In genomic region chr11:96259053-96259837, GRCh38 we compare ENCODE assay signal across 9 cellular contexts.
A peak's percentile ranks its signal among the peaks of the same experiment; 100 is the strongest.
DNase-seq lines count a peak whose midpoint lies in the region; ATAC-seq, FAIRE-seq and TF ChIP-seq lines count a peak whose summit lies in the region.
"Had no signal": no experiment of that assay in that cellular context is flagged by ENCODE, and none has a peak within 500 bp of the region (broad histone marks: within the 10 kb centered on the region; RNA-seq: fewer than 3 reads in every experiment).

No MANE protein-coding gene starts in this region.

- H3K36me3 ChIP-seq in Panc1 (ENCODE audit: control insufficient read depth, insufficient read depth, low read length) = no peaks in the 10 kb centered on the region
- no peaks in the 10 kb centered on the region for H3K36me3 ChIP-seq in osteoblast (ENCODE audit: insufficient read depth, low read length)
- peaks cover 1 to 3% of the 10 kb centered on the region in 2 experiments; a peak in 3 of 5 replicates for H3K36me3 ChIP-seq in HepG2 (replicated peaks in 1 of 2; ENCODE audit: control insufficient read depth in 1 of 2, insufficient read depth in 2 of 2, low read length in 2 of 2)
- H3K36me3 ChIP-seq in right lobe of liver = no peaks in the 10 kb centered on the region

- no TSS peak for BruUV-seq in Panc1 (replicated peaks; lab: Mats Ljungman, UMichigan)
- no TSS peak for BruUV-seq in HepG2 (replicated peaks; lab: Mats Ljungman, UMichigan)

- H3K27ac ChIP-seq in Panc1 (ENCODE audit: low read length) (no peak overlapping the region), osteoblast (ENCODE audit: low read depth, low read length) (peak overlapping the region; percentile 35), HepG2 (ENCODE audit: extremely low read length, insufficient read depth, low read length) (no peak overlapping the region), right lobe of liver (peak overlapping the region in 1 of 3 donors; percentile 18)

- ATAC-seq in Panc1 (peak; percentile 63), HepG2 (no peak), right lobe of liver (no peak)

- WGBS in HepG2 (ENCODE audit: low lambda C conversion rate) = 77% methylated on average over 4 of the region's 4 CpGs
- 61% methylated on average over 4 of the region's 4 CpGs for WGBS in right lobe of liver (ENCODE audit: insufficient coverage, low coverage, low lambda C conversion rate, missing lambda C conversion rate)

- no peak overlapping the region for H3K4me3 ChIP-seq in Panc1 (ENCODE audit: low read depth in 2 of 2, low read length in 2 of 2)
- H3K4me3 ChIP-seq in epithelial cell of proximal tubule (ENCODE audit: low read depth, low read length) = peak overlapping the region; percentile 5
- no peak overlapping the region for H3K4me3 ChIP-seq in osteoblast (ENCODE audit: insufficient read depth, low read length)
- no peak overlapping the region for H3K4me3 ChIP-seq in HepG2 (replicated peaks in 1 of 3; ENCODE audit: insufficient read depth in 1 of 3, low read depth in 2 of 3, low read length in 3 of 3)
- no peak overlapping the region for H3K4me3 ChIP-seq in right lobe of liver

- TF ChIP-seq RAD21 in HepG2 (CRISPR knock-in tag; IDR thresholded peaks at IDR 0.05) = no peak

- H3K9ac ChIP-seq in HepG2 (ENCODE audit: insufficient read depth, low read depth, low read length) = no peak overlapping the region

- H4K20me1 ChIP-seq in osteoblast (ENCODE audit: insufficient read depth, low read length) (peaks cover 5% of the 10 kb centered on the region), HepG2 (ENCODE audit: insufficient read depth, low read length) (no peaks in the 10 kb centered on the region; the same call in 1 of the 2 replicates)

- no peaks in the 10 kb centered on the region for H3K27me3 ChIP-seq in Panc1 (ENCODE audit: control insufficient read depth, insufficient read depth, low read length)
- H3K27me3 ChIP-seq in osteoblast (ENCODE audit: insufficient read depth, low read length) = no peaks in the 10 kb centered on the region
- no peaks in the 10 kb centered on the region for H3K27me3 ChIP-seq in HepG2 (ENCODE audit: control insufficient read depth in 1 of 2, insufficient read depth in 2 of 2, low read length in 2 of 2)
- no peaks in the 10 kb centered on the region for H3K27me3 ChIP-seq in right lobe of liver

- intact Hi-C loops in Panc1 (cut with micrococcal nuclease; ENCODE audit: unreplicated experiment) (no loop called here), HepG2 (cut with micrococcal nuclease; ENCODE audit: unreplicated experiment) (no loop called here), right lobe of liver (cut with DNase I) (no loop called here)

- no peaks in the 10 kb centered on the region for H3K9me3 ChIP-seq in Panc1 (ENCODE audit: control insufficient read depth, insufficient read depth, low read depth, low read length)
- no peaks in the 10 kb centered on the region for H3K9me3 ChIP-seq in osteoblast (ENCODE audit: low read depth, low read length)
- no peaks in the 10 kb centered on the region for H3K9me3 ChIP-seq in HepG2 (ENCODE audit: low read length)
- no peaks in the 10 kb centered on the region for H3K9me3 ChIP-seq in right lobe of liver

- DNase-seq in DMS79 treated with DMSO at 0.1 percent for 48 hours (lab: John Stamatoyannopoulos, UW) = peak; percentile 25
- no peak for DNase-seq in Panc1 (ENCODE audit: low read depth, low spot score)
- peak; percentile 83 for DNase-seq in epithelial cell of proximal tubule (ENCODE audit: low read depth)
- no peak for DNase-seq in osteoblast (ENCODE audit: insufficient read length, low spot score, missing footprints)
- no peak for DNase-seq in HepG2 (ENCODE audit: low spot score)
- no peak for DNase-seq in UCSD-AML1 (lab: John Stamatoyannopoulos, UW; ENCODE audit: unreplicated experiment)
- DNase-seq in midbrain (lab: John Stamatoyannopoulos, UW) = no peak
- DNase-seq in right lobe of liver = no peak
- DNase-seq: NCI-H1105 had no signal

- TF ChIP-seq POLR2A in HepG2 (IDR thresholded peaks at IDR 0.05; ENCODE audit: insufficient read depth in 1 of 2, low read depth in 2 of 2, low read length in 2 of 2) = no peak
- TF ChIP-seq POLR2A in right lobe of liver (IDR thresholded peaks at IDR 0.05) = no peak

- POLR2A ChIA-PET in Panc1 (lab: Charles Lee) = no interaction called here
- POLR2A ChIA-PET in HepG2 (lab: Yijun Ruan, JAX) = no interaction called here

- H2AFZ ChIP-seq in osteoblast (ENCODE audit: low read length) = no peak overlapping the region
- no peak overlapping the region for H2AFZ ChIP-seq in HepG2 (ENCODE audit: low read length)

- peak overlapping the region; percentile 23 for H3K4me2 ChIP-seq in osteoblast (ENCODE audit: insufficient read depth, low read length)
- H3K4me2 ChIP-seq in HepG2 (ENCODE audit: low read depth, low read length) = no peak overlapping the region

- H3K79me2 ChIP-seq in osteoblast (ENCODE audit: insufficient read depth, low read length) (peaks cover 89% of the 10 kb centered on the region), HepG2 (ENCODE audit: insufficient read depth, low read length) (peaks cover 6% of the 10 kb centered on the region)

- CTCF ChIA-PET in Panc1 (lab: Charles Lee) (interaction anchor here (0.6 kb wide), 1 partner anchor 244 kb away, joined by 4 read pairs; no protein-coding TSS in a partner anchor), HepG2 (lab: Yijun Ruan, JAX; ENCODE audit: low intra/inter-chr PET ratio, low total read pairs) (no interaction called here)

- no peak for FAIRE-seq in HepG2 (lab: Jason Lieb, UNC)

- TF ChIP-seq EP300 in HepG2 (IDR thresholded peaks at IDR 0.05; ENCODE audit: low read depth in 2 of 2, low read length in 2 of 2) (no peak), HepG2 (CRISPR knock-in tag; IDR thresholded peaks at IDR 0.05; ENCODE audit: borderline replicate concordance) (no peak)

- in situ Hi-C loops in Panc1 (cut with HindIII; ENCODE audit: low pct_unique_long_range_greater_than_20kb, low sequenced_read_pairs) (no loop called here), HepG2 (cut with HindIII; ENCODE audit: extremely low pct_ligation_motif_present, low pct_unique_long_range_greater_than_20kb) (no loop called here)

- TF ChIP-seq CTCF in Panc1 (IDR thresholded peaks at IDR 0.05) (no peak), epithelial cell of proximal tubule (conservative IDR thresholded peaks at IDR 0.05; ENCODE audit: low read depth, low read length) (no peak), osteoblast (IDR thresholded peaks at IDR 0.05; ENCODE audit: extremely low read depth, low read depth, low read length) (no peak), HepG2 (CRISPR knock-in tag; IDR thresholded peaks at IDR 0.05) (no peak), right lobe of liver (IDR thresholded peaks at IDR 0.05) (no peak)

- peaks cover 14% of the 10 kb centered on the region for H3K4me1 ChIP-seq in Panc1 (ENCODE audit: control insufficient read depth, insufficient read depth, low read length)
- peaks cover 66% of the 10 kb centered on the region for H3K4me1 ChIP-seq in osteoblast (ENCODE audit: insufficient read depth, low read length)
- peaks cover 34% of the 10 kb centered on the region for H3K4me1 ChIP-seq in HepG2 (ENCODE audit: insufficient read depth, low read length)
- H3K4me1 ChIP-seq in right lobe of liver = peaks cover 0 to 17% (median 0%) of the 10 kb centered on the region in 4 donors

TF ChIP-seq in HepG2, 621 proteins besides CTCF, POLR2A, EP300 and RAD21:
- no peak for TF ChIP-seq ZNF691 (CRISPR knock-in tag; IDR thresholded peaks at IDR 0.05; ENCODE audit: borderline replicate concordance, low read depth)
- TF ChIP-seq ZNF563 (CRISPR knock-in tag; IDR thresholded peaks at IDR 0.05) = no peak
- no peak for TF ChIP-seq SIN3A (IDR thresholded peaks at IDR 0.05; ENCODE audit: borderline replicate concordance, low read depth, low read length)
- no peak for TF ChIP-seq AGO2 (optimal IDR thresholded peaks at IDR 0.05; ENCODE audit: low read depth, low read length)
- no peak for TF ChIP-seq ZNF484 (CRISPR knock-in tag; IDR thresholded peaks at IDR 0.05; ENCODE audit: borderline replicate concordance, low read depth)
- no peak for TF ChIP-seq ZSCAN31 (CRISPR knock-in tag; IDR thresholded peaks at IDR 0.05; ENCODE audit: low read depth)

Comparison
In these comparisons a context has a peak if more than half of its experiments do, and no peak if none do; other contexts are left out.
1. DNase-seq: peak in DMS79 treated with DMSO at 0.1 percent for 48 hours (single experiment) and epithelial cell of proximal tubule (single experiment); none in Panc1 (single experiment), osteoblast (single experiment), HepG2 (single experiment), UCSD-AML1 (single experiment), midbrain (single experiment) and right lobe of liver (0 of 3).